10 cellular contexts compared by ENCODE assay signal in genomic region chr4:38306482-38307071, GRCh38.
DNase-seq lines count a peak whose midpoint lies in the region; ATAC-seq and FAIRE-seq lines count a peak whose summit lies in the region.
"Had no signal": no experiment of that assay in that cellular context is flagged by ENCODE, and none has a peak within 500 bp of the region (broad histone marks: within the 10 kb centered on the region; RNA-seq: fewer than 3 reads in every experiment).

No MANE protein-coding gene starts in this region.

- no peak for DNase-seq in frontal cortex (ENCODE audit: low spot score in 2 of 2)
- DNase-seq in Kasumi-1 (lab: John Stamatoyannopoulos, UW), result no peak
- no peak for DNase-seq in DMS53 treated with DMSO at 0.1 percent for 48 hours (lab: John Stamatoyannopoulos, UW; ENCODE audit: unreplicated experiment)
- DNase-seq in DMS79 (lab: John Stamatoyannopoulos, UW), result no peak
- DNase-seq: left ventricle myocardium inferior had no signal

- FAIRE-seq in frontal cortex (lab: Jason Lieb, UNC), result peak; percentile 85

- ATAC-seq in GM18517 (IDR thresholded peaks at IDR 0.05; ENCODE audit: unreplicated experiment), result peak; percentile 60
- peak; percentile 50 for ATAC-seq in GM21447 (IDR thresholded peaks at IDR 0.05; ENCODE audit: unreplicated experiment)
- peak; percentile 61 for ATAC-seq in HG03457 (IDR thresholded peaks at IDR 0.05; ENCODE audit: unreplicated experiment)
- ATAC-seq in esophagus mucosa, result no peak
- ATAC-seq: HCT116 had no signal
